In the genomic region with DNA sequence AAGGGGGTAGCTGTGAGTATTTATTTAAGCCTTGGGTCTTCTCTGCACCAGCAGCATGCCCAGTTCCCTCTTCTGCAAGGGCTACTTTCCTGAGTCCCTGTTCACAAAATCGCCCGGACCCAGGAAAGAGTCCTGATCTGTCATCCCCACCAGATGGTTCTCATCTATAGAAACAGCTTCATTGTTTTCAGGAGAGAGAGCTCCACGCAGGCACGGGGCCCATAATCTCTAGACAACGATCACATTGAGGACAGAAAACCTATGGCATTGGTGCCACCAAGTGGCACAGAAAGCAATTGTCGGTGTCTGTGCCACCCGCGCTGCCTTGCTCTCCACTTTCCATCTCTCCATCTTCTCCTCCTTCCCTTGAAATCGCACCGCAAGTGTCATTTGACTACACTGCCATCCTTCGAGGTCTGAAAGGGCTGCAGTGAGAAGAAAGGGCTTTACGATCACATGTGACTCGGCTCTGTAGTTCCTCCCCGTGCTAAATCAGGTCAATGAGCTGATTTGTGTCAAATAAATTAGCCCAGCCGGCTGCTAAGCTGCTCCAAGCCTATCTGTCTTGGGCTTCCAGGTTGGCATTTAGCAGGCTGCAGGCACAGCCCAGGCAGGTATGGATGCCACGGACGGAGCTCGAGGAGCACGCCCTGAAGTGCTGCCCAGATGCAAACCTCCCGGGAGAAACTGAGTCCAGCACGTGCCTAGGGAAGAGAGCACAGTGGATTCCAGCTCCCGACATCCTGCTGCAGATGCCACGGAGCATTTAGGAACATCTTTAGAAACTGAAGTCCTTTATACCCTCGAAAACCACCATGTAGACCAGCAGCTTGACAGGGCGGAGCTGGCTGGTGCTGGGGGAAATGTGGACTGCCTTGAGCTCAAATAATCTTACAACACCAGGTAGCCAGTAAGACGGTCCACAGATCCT, we compare ENCODE assay signal across 8 cellular contexts. TPM values are rescaled to one million over a fixed set of nuclear protein-coding genes. Genes with fewer than 3 reads are reported as not detected.
A peak's percentile ranks its signal among the peaks of the same experiment; 100 is the strongest.
DNase-seq lines count a peak whose midpoint lies in the region; ATAC-seq and TF ChIP-seq lines count a peak whose summit lies in the region.

No MANE protein-coding gene starts in this region.

- no TSS peak for BruUV-seq in Calu3 (replicated peaks; lab: Mats Ljungman, UMichigan)

- CTCF ChIA-PET in Calu3 (lab: Charles Lee): interaction anchor here (0.5 to 1.5 kb wide), 13 partner anchors 11 to 726 kb away, joined by 3 to 8 read pairs (median 4); no protein-coding TSS in a partner anchor

- no peak overlapping the region for H3K4me3 Mint-ChIP-seq in Calu3 (ENCODE audit: low read depth, unreplicated experiment)
- H3K4me3 Mint-ChIP-seq in endodermal cell: no peak overlapping the region
- H3K4me3 Mint-ChIP-seq in naive B cell: peak overlapping the region in 7 of 8 donors; percentile 21 to 88 (median 74)

- H3K9ac ChIP-seq in endodermal cell (ENCODE audit: extremely low read depth, low read length, poor library complexity, severe bottlenecking): no peak overlapping the region

- peaks cover 18% of the 10 kb centered on the region for H3K36me3 Mint-ChIP-seq in Calu3 (ENCODE audit: insufficient read depth, unreplicated experiment)
- peaks cover 12% of the 10 kb centered on the region for H3K36me3 Mint-ChIP-seq in endodermal cell (ENCODE audit: low read depth)
- H3K36me3 Mint-ChIP-seq in naive B cell: no peaks in the 10 kb centered on the region

- H3K4me1 ChIP-seq in endodermal cell (ENCODE audit: control insufficient read depth, insufficient read depth, low read length): no peaks in the 10 kb centered on the region

- H3K9me3 Mint-ChIP-seq in Calu3 (ENCODE audit: low read depth, unreplicated experiment): no peaks in the 10 kb centered on the region
- H3K9me3 Mint-ChIP-seq in endodermal cell: no peaks in the 10 kb centered on the region
- no peaks in the 10 kb centered on the region for H3K9me3 Mint-ChIP-seq in naive B cell

- peaks cover 11% of the 10 kb centered on the region for H3K4me1 Mint-ChIP-seq in Calu3 (ENCODE audit: low read depth, unreplicated experiment)
- H3K4me1 Mint-ChIP-seq in endodermal cell: peaks cover 1% of the 10 kb centered on the region
- H3K4me1 Mint-ChIP-seq in naive B cell: peaks cover 17 to 31% (median 23%) of the 10 kb centered on the region in 3 donors

- ATAC-seq in naive B cell (ENCODE audit: low read depth in 2 of 2): peak; percentile 72 to 92

- no peak overlapping the region for H3K27ac Mint-ChIP-seq in Calu3 (ENCODE audit: unreplicated experiment)
- no peak overlapping the region for H3K27ac Mint-ChIP-seq in endodermal cell
- peak overlapping the region in 3 of 6 donors; percentile 20 to 78 (median 43) for H3K27ac Mint-ChIP-seq in naive B cell

- peak; percentile 51 for TF ChIP-seq CTCF in Calu3 (IDR thresholded peaks at IDR 0.05; ENCODE audit: unreplicated experiment)
- peak; percentile 65 for TF ChIP-seq CTCF in endodermal cell (conservative IDR thresholded peaks at IDR 0.05)

- H3K4me3 ChIP-seq in endodermal cell (ENCODE audit: low read length): no peak overlapping the region

- DNase-seq in Calu3 (peak; percentile 67), HS-5 (ENCODE audit: low read depth) (peak; percentile 46), NCI-H82 treated with DMSO at 0.1 percent for 48 hours (lab: John Stamatoyannopoulos, UW; ENCODE audit: unreplicated experiment) (peak; percentile 13), endodermal cell (peak; percentile 78), naive B cell (peak; percentile 41), superior temporal gyrus (ENCODE audit: extremely low spot score) (peak; percentile 98), iPS-NIHi7 (ENCODE audit: extremely low spot score) (no peak)
- peak; percentile 47 for DNase-seq in activated CD8-positive, alpha-beta memory T cell treated with anti-CD3 and anti-CD28 coated beads, Interleukin-2, amount 50 U/mL, for 4 hours

- no peaks in the 10 kb centered on the region for H3K9me3 ChIP-seq in endodermal cell (ENCODE audit: control insufficient read depth, low read length)

- H3K27me3 Mint-ChIP-seq in Calu3 (ENCODE audit: unreplicated experiment): no peaks in the 10 kb centered on the region
- H3K27me3 Mint-ChIP-seq in endodermal cell (ENCODE audit: insufficient read depth): peaks cover 6% of the 10 kb centered on the region
- no peaks in the 10 kb centered on the region for H3K27me3 Mint-ChIP-seq in naive B cell

- 53 to 62% methylated on average over 21 to 26 of the region's 26 CpGs for WGBS in endodermal cell (ENCODE audit: insufficient coverage in 1 of 2, insufficient read length in 1 of 2), 2 experiments

- H3K27ac ChIP-seq in endodermal cell (ENCODE audit: low read depth, low read length): no peak overlapping the region

- peaks cover 11% of the 10 kb centered on the region for H3K27me3 ChIP-seq in endodermal cell (ENCODE audit: control insufficient read depth, insufficient read depth, low read length, poor library complexity, severe bottlenecking)

- intact Hi-C loops in Calu3 (cut with micrococcal nuclease; ENCODE audit: unreplicated experiment): loop anchor here (1.0 to 10.0 kb wide), 2 partner anchors 426 to 711 kb away; no protein-coding TSS in a partner anchor

- peaks cover 22% of the 10 kb centered on the region for H3K36me3 ChIP-seq in endodermal cell (ENCODE audit: control insufficient read depth, insufficient read depth, low read length)

RNA-seq across cellular contexts. Expression of a gene that starts 28.8 kb away (rescaled TPM):
- total RNA-seq in Calu3 (2022): 62.1 and 87.4 TPM in 2 replicates
- total RNA-seq in endodermal cell: 100 to 1,000 TPM in 1 of 2 donors, 10 to 100 TPM in 1; 81.7 to 108 TPM
- polyA plus RNA-seq in endodermal cell (2013, experiment 1 of 2): 30.1 TPM
- 27.0 TPM for polyA plus RNA-seq in endodermal cell (2013, experiment 2 of 2)
- 10 to 100 TPM; 26.9 to 47.1 (median 31.9) TPM for polyA plus RNA-seq in naive B cell (ENCODE audit: low read depth in 6 of 6)

RNA-seq across cellular contexts. Expression of a gene that starts 29.0 kb away (rescaled TPM):
- total RNA-seq in Calu3 (2022) (22.5 and 32.0 TPM in 2 replicates), endodermal cell (10 to 100 TPM; 28.0 to 51.2 TPM)
- 21.6 TPM for polyA plus RNA-seq in endodermal cell (2013, experiment 1 of 2)
- polyA plus RNA-seq in endodermal cell (2013, experiment 2 of 2): 22.1 TPM
- polyA plus RNA-seq in naive B cell (ENCODE audit: low read depth in 6 of 6): 1 to 10 TPM; 1.4 to 3.5 (median 2.5) TPM

Comparison
In these comparisons a context has a peak if more than half of its experiments do, and no peak if none do; other contexts are left out.
1. H3K4me3 Mint-ChIP-seq: peak in naive B cell (7 of 8); none in Calu3 (single experiment) and endodermal cell (single experiment).